In the genomic region with DNA sequence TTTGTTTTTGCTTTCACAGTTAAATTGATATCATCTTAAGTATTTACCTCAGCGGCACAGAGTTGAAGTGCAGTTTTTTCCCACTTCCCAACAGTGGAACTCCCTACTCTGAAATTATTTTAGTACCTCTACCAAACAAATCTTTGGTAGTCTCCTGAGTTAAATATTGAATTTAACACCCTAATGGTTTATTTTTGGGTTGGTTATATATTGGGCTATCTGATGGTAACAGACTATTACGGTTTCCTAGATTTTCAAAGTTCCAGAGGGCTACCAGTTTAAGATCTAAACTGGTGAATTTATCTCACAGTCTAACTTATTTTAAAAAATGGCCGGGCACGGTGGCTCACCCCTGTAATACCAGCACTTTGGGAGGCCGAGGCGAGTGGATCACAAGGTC, we compare ENCODE assay signal across 11 cellular contexts. TPM values are rescaled to one million over a fixed set of nuclear protein-coding genes. Genes with fewer than 3 reads are reported as not detected.
DNase-seq lines count a peak whose midpoint lies in the region; ATAC-seq and TF ChIP-seq lines count a peak whose summit lies in the region.
"Had no signal": no experiment of that assay in that cellular context is flagged by ENCODE, and none has a peak within 500 bp of the region (broad histone marks: within the 10 kb centered on the region; RNA-seq: fewer than 3 reads in every experiment).

No MANE protein-coding gene starts in this region.

- H3K4me3 ChIP-seq in Panc1 (ENCODE audit: low read depth in 2 of 2, low read length in 2 of 2) (peak overlapping the region; percentile 76 to 95), epithelial cell of proximal tubule (ENCODE audit: low read depth, low read length) (peak overlapping the region; percentile 92)

- TF ChIP-seq CTCF in Panc1 (IDR thresholded peaks at IDR 0.05) (no peak), epithelial cell of proximal tubule (conservative IDR thresholded peaks at IDR 0.05; ENCODE audit: low read depth, low read length) (no peak), progenitor cell of endocrine pancreas (IDR thresholded peaks at IDR 0.05; ENCODE audit: unreplicated experiment) (no peak)

- peaks cover 8% of the 10 kb centered on the region for H3K4me1 ChIP-seq in Panc1 (ENCODE audit: control insufficient read depth, insufficient read depth, low read length)

- no peaks in the 10 kb centered on the region for H3K9me3 ChIP-seq in Panc1 (ENCODE audit: control insufficient read depth, insufficient read depth, low read depth, low read length)
- H3K9me3 ChIP-seq: gastroesophageal sphincter, pancreas had no signal

- CTCF ChIA-PET in Panc1 (lab: Charles Lee) = no interaction called here

- peaks cover 27% of the 10 kb centered on the region for H3K27me3 Mint-ChIP-seq in T-helper 2 cell treated with Interferon-gamma antibody and Interleukin-4, amounts not matched to agents 5 μg/mL and 100 μg/mL, for 36 hours (ENCODE audit: low read depth)
- no peaks in the 10 kb centered on the region for H3K27me3 Mint-ChIP-seq in progenitor cell of endocrine pancreas

- no peak overlapping the region for H3K27ac ChIP-seq in Panc1 (ENCODE audit: low read length)

- DNase-seq in T-helper 2 cell treated with Interferon-gamma antibody and Interleukin-4, amounts not matched to agents 5 μg/mL and 100 μg/mL, for 36 hours (ENCODE audit: low spot score) = no peak
- DNase-seq in T-helper 2 cell (no peak), Panc1 (ENCODE audit: low read depth, low spot score) (no peak), epithelial cell of proximal tubule (ENCODE audit: low read depth) (no peak), progenitor cell of endocrine pancreas (ENCODE audit: low spot score, unreplicated experiment) (no peak), NCI-H1105 (lab: John Stamatoyannopoulos, UW) (no peak), NCI-H510A treated with DMSO at 0.1 percent for 48 hours (lab: John Stamatoyannopoulos, UW) (no peak), SKM-1 treated with dmso at 0.1 percent for 144 hours (lab: John Stamatoyannopoulos, UW; ENCODE audit: unreplicated experiment) (no peak)
- DNase-seq: NCI-H2029 treated with DMSO at 0.1 percent for 48 hours, pancreas had no signal

- peaks cover 20% of the 10 kb centered on the region for H3K4me1 Mint-ChIP-seq in T-helper 2 cell treated with Interferon-gamma antibody and Interleukin-4, amounts not matched to agents 5 μg/mL and 100 μg/mL, for 36 hours (ENCODE audit: low read depth)
- H3K4me1 Mint-ChIP-seq in progenitor cell of endocrine pancreas (ENCODE audit: low read depth) = peaks cover 32% of the 10 kb centered on the region

- no peaks in the 10 kb centered on the region for H3K36me3 Mint-ChIP-seq in T-helper 2 cell treated with Interferon-gamma antibody and Interleukin-4, amounts not matched to agents 5 μg/mL and 100 μg/mL, for 36 hours (ENCODE audit: low read depth)
- H3K36me3 Mint-ChIP-seq in progenitor cell of endocrine pancreas (ENCODE audit: insufficient read depth) = no peaks in the 10 kb centered on the region

- no peaks in the 10 kb centered on the region for H3K9me3 Mint-ChIP-seq in T-helper 2 cell treated with Interferon-gamma antibody and Interleukin-4, amounts not matched to agents 5 μg/mL and 100 μg/mL, for 36 hours
- H3K9me3 Mint-ChIP-seq in progenitor cell of endocrine pancreas (ENCODE audit: low read depth) = no peaks in the 10 kb centered on the region

- no peak for ATAC-seq in Panc1
- ATAC-seq: gastroesophageal sphincter had no signal

- no TSS peak for BruUV-seq in Panc1 (replicated peaks; lab: Mats Ljungman, UMichigan)

- H3K27ac Mint-ChIP-seq in T-helper 2 cell treated with Interferon-gamma antibody and Interleukin-4, amounts not matched to agents 5 μg/mL and 100 μg/mL, for 36 hours = no peak overlapping the region
- peak overlapping the region; percentile 96 for H3K27ac Mint-ChIP-seq in progenitor cell of endocrine pancreas

- POLR2A ChIA-PET in Panc1 (lab: Charles Lee) = no interaction called here

- H3K4me3 Mint-ChIP-seq in T-helper 2 cell treated with Interferon-gamma antibody and Interleukin-4, amounts not matched to agents 5 μg/mL and 100 μg/mL, for 36 hours = peak overlapping the region; percentile 98
- H3K4me3 Mint-ChIP-seq in progenitor cell of endocrine pancreas (ENCODE audit: low read depth) = peak overlapping the region; percentile 99

- in situ Hi-C loops in Panc1 (cut with HindIII; ENCODE audit: low pct_unique_long_range_greater_than_20kb, low sequenced_read_pairs) = no loop called here

- intact Hi-C loops in Panc1 (cut with micrococcal nuclease; ENCODE audit: unreplicated experiment) = loop anchor here (10.0 kb wide), 1 partner anchor 177 kb away; no protein-coding TSS in a partner anchor

- H3K36me3 ChIP-seq in Panc1 (ENCODE audit: control insufficient read depth, insufficient read depth, low read length) = no peaks in the 10 kb centered on the region; the same call in 1 of the 2 replicates
- H3K36me3 ChIP-seq: gastroesophageal sphincter, pancreas had no signal

- H3K27me3 ChIP-seq in Panc1 (ENCODE audit: control insufficient read depth, insufficient read depth, low read length) = no peaks in the 10 kb centered on the region
- H3K27me3 ChIP-seq: gastroesophageal sphincter, pancreas had no signal

RNA-seq across cellular contexts. Expression of gene ZNF277, which starts 1.3 kb away (rescaled TPM):
- 12.8 TPM for total RNA-seq in Panc1 (2021; ENCODE audit: unreplicated experiment)
- polyA plus RNA-seq in Panc1 (2012; ENCODE audit: insufficient read length) = 14.4 TPM
- total RNA-seq in epithelial cell of proximal tubule = 17.3 and 19.0 TPM in 2 replicates
- total RNA-seq in progenitor cell of endocrine pancreas = 24.3 and 25.9 TPM in 2 replicates

RNA-seq across cellular contexts. Expression of gene DOCK4, which starts 1.6 kb away (rescaled TPM):
- total RNA-seq in Panc1 (2021; ENCODE audit: unreplicated experiment) (10.8 TPM), epithelial cell of proximal tubule (10.0 and 10.6 TPM in 2 replicates), progenitor cell of endocrine pancreas (28.8 and 33.8 TPM in 2 replicates)
- 5.5 TPM for polyA plus RNA-seq in Panc1 (2012; ENCODE audit: insufficient read length)
